In genomic region chr6:31270788-31271640, GRCh38 we compare ENCODE assay signal across 8 cellular contexts. TPM values are rescaled to one million over a fixed set of nuclear protein-coding genes. Genes with fewer than 3 reads are reported as not detected.
DNase-seq lines count a peak whose midpoint lies in the region; ATAC-seq and TF ChIP-seq lines count a peak whose summit lies in the region.

No MANE protein-coding gene starts in this region.

- peaks cover 18% of the 10 kb centered on the region for H3K4me1 Mint-ChIP-seq in WTC11

- peak overlapping the region in 41 of 59 donors; percentile 11 to 98 (median 86) for H3K27ac ChIP-seq in dorsolateral prefrontal cortex

- H3K27ac Mint-ChIP-seq in WTC11, result no peak overlapping the region

- ATAC-seq in HG03354 (IDR thresholded peaks at IDR 0.05; ENCODE audit: poor library complexity, severe bottlenecking, unreplicated experiment) (peak; percentile 41), WTC11 (peak; percentile 35), GM21717 (IDR thresholded peaks at IDR 0.05; ENCODE audit: unreplicated experiment) (no peak)

- H3K4me3 ChIP-seq in dorsolateral prefrontal cortex, result peak overlapping the region; percentile 26 to 98 (median 71)

- intact Hi-C loops in dorsolateral prefrontal cortex (cut with DNase I), result loop anchor here (2.0 to 5.0 kb wide), 3 partner anchors 69 to 96 kb away; no protein-coding TSS in a partner anchor

- POLR2A ChIA-PET in WTC11 (lab: Charles Lee), result no interaction called here

- CTCF ChIA-PET in WTC11 (lab: Charles Lee), result no interaction called here

- H3K4me3 Mint-ChIP-seq in WTC11, result peak overlapping the region; percentile 88

- H3K9me3 Mint-ChIP-seq in WTC11, result no peaks in the 10 kb centered on the region

- peaks cover 27% of the 10 kb centered on the region for H3K36me3 Mint-ChIP-seq in WTC11

- H3K27me3 ChIP-seq in dorsolateral prefrontal cortex, result peaks cover 0 to 4% (median 0%) of the 10 kb centered on the region in 45 donors

- TF ChIP-seq CTCF in WTC11 (IDR thresholded peaks at IDR 0.05), result no peak
- TF ChIP-seq CTCF in dorsolateral prefrontal cortex (IDR thresholded peaks at IDR 0.05 in 54 of 56, conservative IDR thresholded peaks at IDR 0.05 in 2 of 56; ENCODE audit: low read depth in 1 of 56, partially characterized antibody in 56 of 56), result no peak

- peak; percentile 16 for DNase-seq in DMS153 (lab: John Stamatoyannopoulos, UW)
- DNase-seq in DMS153 treated with DMSO at 0.1 percent for 48 hours (lab: John Stamatoyannopoulos, UW; ENCODE audit: unreplicated experiment), result no peak
- peak; percentile 46 for DNase-seq in WTC11 (ENCODE audit: low spot score)
- DNase-seq in dorsolateral prefrontal cortex, result peak in 3 of 10 donors; percentile 7 to 39 (median 12)
- DNase-seq in lung microvascular endothelial cell (ENCODE audit: low read depth in 2 of 2), result peak; percentile 39 to 64
- DNase-seq in stimulated activated CD8-positive, alpha-beta memory T cell treated with anti-CD3 and anti-CD28 coated beads, Interleukin-4, amount 100 ng/mL, for 4 hours (ENCODE audit: low read depth in 2 of 2, low spot score in 1 of 2), result peak; percentile 36 to 39

- H3K27me3 Mint-ChIP-seq in WTC11 (ENCODE audit: low read depth), result peaks cover 39% of the 10 kb centered on the region

TF ChIP-seq in WTC11, 78 proteins besides CTCF, POLR2A, EP300 and RAD21 (continues in another document):
- TF ChIP-seq USF1 (CRISPR knock-in tag; IDR thresholded peaks at IDR 0.05), result no peak
- TF ChIP-seq FOXP4 (CRISPR knock-in tag; IDR thresholded peaks at IDR 0.05), result no peak
- no peak for TF ChIP-seq NFE2L1 (CRISPR knock-in tag; IDR thresholded peaks at IDR 0.05)
- no peak for TF ChIP-seq STAT6 (CRISPR knock-in tag; conservative IDR thresholded peaks at IDR 0.05; ENCODE audit: low read depth)
- no peak for TF ChIP-seq ATF3 (CRISPR knock-in tag; conservative IDR thresholded peaks at IDR 0.05)
- TF ChIP-seq ZSCAN18 (CRISPR knock-in tag; IDR thresholded peaks at IDR 0.05), result no peak
- no peak for TF ChIP-seq AR (CRISPR knock-in tag; IDR thresholded peaks at IDR 0.05)
- no peak for TF ChIP-seq HMGA2 (CRISPR knock-in tag; IDR thresholded peaks at IDR 0.05)
- TF ChIP-seq FOXK1 (CRISPR knock-in tag; IDR thresholded peaks at IDR 0.05), result no peak
- no peak for TF ChIP-seq E2F5 (CRISPR knock-in tag; IDR thresholded peaks at IDR 0.05)
- TF ChIP-seq EMX1 (CRISPR knock-in tag; IDR thresholded peaks at IDR 0.05), result no peak
- TF ChIP-seq ZNF396 (CRISPR knock-in tag; IDR thresholded peaks at IDR 0.05; ENCODE audit: borderline replicate concordance), result no peak
- TF ChIP-seq OVOL2 (CRISPR knock-in tag; IDR thresholded peaks at IDR 0.05; ENCODE audit: borderline replicate concordance), result no peak
- TF ChIP-seq ZNF423 (CRISPR knock-in tag; IDR thresholded peaks at IDR 0.05), result no peak

RNA-seq across cellular contexts. Expression of gene HLA-C, which starts 0.9 kb away (rescaled TPM):
- total RNA-seq in WTC11 (2021), result 82.9 to 107 TPM (median 106 TPM) in 3 replicates
- 100 to 1,000 TPM in 87 of 120 experiments, 10 to 100 TPM in 33; 53.8 to 354 (median 124) TPM for total RNA-seq in dorsolateral prefrontal cortex
- total RNA-seq in lung microvascular endothelial cell, result 64.7 and 247 TPM in 2 replicates
